Comparison of ENCODE assay signal across 8 cellular contexts in the genomic region with DNA sequence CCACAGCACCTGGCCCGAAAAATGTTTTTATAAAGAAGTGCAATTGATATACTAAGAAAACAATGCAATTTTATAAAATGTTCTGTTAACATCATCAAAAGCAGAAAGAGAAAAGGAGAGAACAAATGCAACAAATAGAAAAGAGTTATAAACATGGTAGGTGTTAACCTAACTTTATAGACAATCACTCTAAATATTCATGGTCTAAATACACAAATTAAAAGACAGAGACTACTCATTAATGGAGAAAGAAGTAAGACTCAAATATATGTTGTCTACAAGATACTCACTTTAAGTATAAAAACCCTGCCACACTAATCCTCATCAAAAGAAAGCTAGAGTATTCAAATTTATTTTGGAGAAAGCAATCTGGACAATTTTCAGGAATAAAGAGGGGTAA.
"Had no signal": no experiment of that assay in that cellular context is flagged by ENCODE, and none has a peak within 500 bp of the region (broad histone marks: within the 10 kb centered on the region; RNA-seq: fewer than 3 reads in every experiment).

No MANE protein-coding gene starts in this region.

- DNase-seq: GDM1, GF-D8 had no signal

- ATAC-seq: GM12878 had no signal

- FAIRE-seq: G401.6, GM12878, GM12891, GM12892, GM18507, GM19239 had no signal

- H3K4me3 ChIP-seq: GM12878 had no signal
